In genomic region chr12:120980800-120981368, GRCh38 we compare ENCODE assay signal across 24 cellular contexts. TPM values are rescaled to one million over a fixed set of nuclear protein-coding genes. Genes with fewer than 3 reads are reported as not detected.
A peak's percentile ranks its signal among the peaks of the same experiment; 100 is the strongest.
DNase-seq lines count a peak whose midpoint lies in the region; ATAC-seq, FAIRE-seq and TF ChIP-seq lines count a peak whose summit lies in the region.
"Had no signal": no experiment of that assay in that cellular context is flagged by ENCODE, and none has a peak within 500 bp of the region (broad histone marks: within the 10 kb centered on the region; RNA-seq: fewer than 3 reads in every experiment).

No MANE protein-coding gene starts in this region.

- H3K79me1 ChIP-seq in H1 (ENCODE audit: low read depth, low read length) = no peaks in the 10 kb centered on the region

- no peak overlapping the region; the same call in 1 of the 2 replicates for H3K18ac ChIP-seq in H1 (ENCODE audit: extremely low read depth, low read length)

- H3K36me3 ChIP-seq in GM23338 (ENCODE audit: insufficient read depth) (no peaks in the 10 kb centered on the region), H1 (ENCODE audit: control insufficient read depth in 2 of 4, insufficient read depth in 4 of 4, low read length in 3 of 4) (no peaks in the 10 kb centered on the region), right lobe of liver (no peaks in the 10 kb centered on the region), small intestine (ENCODE audit: control insufficient read depth in 2 of 2, insufficient read depth in 2 of 2, low read length in 2 of 2) (no peaks in the 10 kb centered on the region), H7 (replicated peaks; ENCODE audit: control insufficient read depth, insufficient read depth, low read length) (no peaks in the 10 kb centered on the region)
- H3K36me3 ChIP-seq: sigmoid colon had no signal

- no peaks in the 10 kb centered on the region; the same call in 2 of the 3 replicates for H3K36me3 Mint-ChIP-seq in GM23338 (ENCODE audit: low read depth)
- H3K36me3 Mint-ChIP-seq: activated naive CD8-positive, alpha-beta T cell; naive thymus-derived CD8-positive, alpha-beta T cell had no signal

- H3K9me3 Mint-ChIP-seq in GM23338 = no peaks in the 10 kb centered on the region; the same call in 2 of the 3 replicates
- H3K9me3 Mint-ChIP-seq: activated CD4-positive, alpha-beta T cell treated with anti-CD3 and anti-CD28 coated beads, Interleukin-2, amount 10 ng/mL, durations not matched to agents 7 days and 5 days; naive thymus-derived CD8-positive, alpha-beta T cell; T-helper 1 cell treated with Interleukin-12 subunit alpha and Interleukin-12 subunit beta and Interleukin-4 antibody, amounts not matched to agents 30 μg/mL and 1 μg/mL, for 36 hours had no signal

- H4K5ac ChIP-seq in H1 (ENCODE audit: insufficient read length, low read depth, low read length) = no peak overlapping the region

- no peak overlapping the region for H3K14ac ChIP-seq in H1 (ENCODE audit: insufficient read length)

- H4K8ac ChIP-seq in H1 (ENCODE audit: extremely low read depth, insufficient read depth, low read length) = no peak overlapping the region

- H3K56ac ChIP-seq in H1 (replicated peaks; ENCODE audit: insufficient read length, low read depth, low read length) = no peak overlapping the region

- H3K4me1 ChIP-seq in GM23338 (ENCODE audit: insufficient read depth) (peaks cover 9% of the 10 kb centered on the region; the same call in 1 of the 2 replicates), H1 (replicated peaks in 1 of 4; ENCODE audit: control insufficient read depth in 3 of 4, insufficient read depth in 4 of 4, low read length in 3 of 4) (peaks cover 0 to 11% (median 1%) of the 10 kb centered on the region in 4 experiments; a peak in 4 of 7 replicates), right lobe of liver (peaks cover 0 to 52% (median 25%) of the 10 kb centered on the region in 4 donors), small intestine (ENCODE audit: control insufficient read depth in 2 of 2, insufficient read depth in 1 of 2, low read depth in 1 of 2, low read length in 1 of 2) (peaks cover 0 to 3% of the 10 kb centered on the region in 2 donors)

- H3K79me2 ChIP-seq in GM23338 (replicated peaks; ENCODE audit: insufficient read depth) (no peaks in the 10 kb centered on the region), H1 (ENCODE audit: control insufficient read depth in 1 of 2, insufficient read depth in 2 of 2, low read length in 2 of 2) (no peaks in the 10 kb centered on the region)

- no peak overlapping the region for H3K4ac ChIP-seq in H1 (replicated peaks; ENCODE audit: insufficient read length, low read depth, low read length)

- CTCF ChIA-PET in H1 (lab: Charles Lee; ENCODE audit: partially characterized antibody) = interaction anchor here (0.6 to 2.3 kb wide), 7 partner anchors 10 to 332 kb away, joined by 3 to 26 read pairs (median 4); no protein-coding TSS in a partner anchor

- H3K27me3 ChIP-seq in GM23338 (ENCODE audit: insufficient read depth) = no peaks in the 10 kb centered on the region
- H3K27me3 ChIP-seq in H1 (replicated peaks in 1 of 4; ENCODE audit: control insufficient read depth in 3 of 4, extremely low read depth in 1 of 4, insufficient read depth in 3 of 4, low read length in 3 of 4) = no peaks in the 10 kb centered on the region
- H3K27me3 ChIP-seq in right lobe of liver = no peaks in the 10 kb centered on the region
- H3K27me3 ChIP-seq in small intestine (ENCODE audit: control insufficient read depth in 2 of 2, insufficient read depth in 2 of 2, low read length in 2 of 2) = no peaks in the 10 kb centered on the region
- H3K27me3 ChIP-seq in H7 (ENCODE audit: control insufficient read depth, insufficient read depth, low read length) = no peaks in the 10 kb centered on the region
- H3K27me3 ChIP-seq: sigmoid colon had no signal

- H2BK120ac ChIP-seq in H1 (replicated peaks; ENCODE audit: low read depth, low read length) = no peak overlapping the region

- peak overlapping the region; percentile 57 for H3K4me2 ChIP-seq in GM23338
- H3K4me2 ChIP-seq in H1 (ENCODE audit: insufficient read depth in 1 of 2, low read depth in 2 of 2, low read length in 2 of 2) = 0 out of 4 replicates have a peak overlapping the region, but pooled peaks of 1 of the 2 experiments have one; percentile 28

- no peak overlapping the region for H2AK5ac ChIP-seq in H1 (ENCODE audit: low read depth, low read length)

- DNase-seq in GM23338 (ENCODE audit: low spot score) (peak; percentile 24), H1 (ENCODE audit: low read depth in 1 of 2, low spot score in 2 of 2) (no peak), right lobe of liver (peak in 2 of 3 donors; percentile 66 to 80), small intestine (peak; percentile 77), HCEC 1CT (no peak), NCI-H1694 (lab: John Stamatoyannopoulos, UW) (no peak), H7 (no peak)
- no peak for DNase-seq in activated naive CD4-positive, alpha-beta T cell treated with anti-CD3 and anti-CD28 coated beads, Interleukin-2, amount 50 U/mL, for 16 hours
- DNase-seq: activated CD4-positive, alpha-beta T cell treated with anti-CD3 and anti-CD28 coated beads, Interleukin-2, amount 10 ng/mL, durations not matched to agents 7 days and 5 days; cerebellar nuclear complex; DMS79 treated with DMSO at 0.1 percent for 48 hours; foreskin melanocyte; hippocampal formation; mammary epithelial cell; naive thymus-derived CD8-positive, alpha-beta T cell; NCI-H510A treated with DMSO at 0.1 percent for 48 hours; sigmoid colon had no signal

- TF ChIP-seq POLR2A in H1 (IDR thresholded peaks at IDR 0.05; ENCODE audit: control extremely low read depth in 1 of 2, low read depth in 2 of 2, low read length in 2 of 2) = no peak
- peak; percentile 29 for TF ChIP-seq POLR2A in right lobe of liver (IDR thresholded peaks at IDR 0.05)

- H3F3A ChIP-seq in GM23338 (replicated peaks; ENCODE audit: low read depth) = no peaks in the 10 kb centered on the region

- H3K9me3 ChIP-seq in H1 (ENCODE audit: insufficient read depth in 2 of 2, low read depth in 1 of 2, low read length in 1 of 2) = no peaks in the 10 kb centered on the region
- H3K9me3 ChIP-seq in right lobe of liver = no peaks in the 10 kb centered on the region
- no peaks in the 10 kb centered on the region for H3K9me3 ChIP-seq in small intestine (ENCODE audit: control insufficient read depth, low read depth)
- H3K9me3 ChIP-seq: sigmoid colon had no signal

- TF ChIP-seq EP300 in H1 (IDR thresholded peaks at IDR 0.05; ENCODE audit: borderline replicate concordance in 1 of 2, low read depth in 2 of 2, low read length in 2 of 2) = no peak

- peaks cover 2% of the 10 kb centered on the region; the same call in 1 of the 2 replicates for H3K23me2 ChIP-seq in H1 (ENCODE audit: low read depth, low read length)

- 0 out of 2 replicates have a peak overlapping the region, but pooled peaks have one; percentile 48 for H2BK20ac ChIP-seq in H1 (ENCODE audit: low read length)

- ATAC-seq in GM23338 = peak; percentile 21
- ATAC-seq in right lobe of liver = peak; percentile 12 to 48 (median 26)
- ATAC-seq: naive thymus-derived CD8-positive, alpha-beta T cell had no signal

- no peak overlapping the region for H3K23ac ChIP-seq in H1 (ENCODE audit: insufficient read length)

- no peak overlapping the region; a peak in 1 of 7 replicates for H3K9ac ChIP-seq in H1 (replicated peaks in 1 of 4; ENCODE audit: extremely low read depth in 1 of 4, low read depth in 3 of 4, low read length in 3 of 4)

- FAIRE-seq in H1 (lab: Jason Lieb, UNC) (no peak), small intestine (lab: Jason Lieb, UNC) (no peak)
- FAIRE-seq: GM12891, GM19239 had no signal

- H2BK15ac ChIP-seq in H1 (ENCODE audit: low read length) = no peak overlapping the region

- no peak for TF ChIP-seq CTCF in GM23338 (conservative IDR thresholded peaks at IDR 0.05; ENCODE audit: low read depth in 2 of 2)
- no peak for TF ChIP-seq CTCF in H1 (IDR thresholded peaks at IDR 0.05; ENCODE audit: control extremely low read depth in 1 of 3, insufficient read depth in 1 of 3, low read depth in 1 of 3, low read length in 3 of 3)
- TF ChIP-seq CTCF in right lobe of liver (IDR thresholded peaks at IDR 0.05) = no peak

- intact Hi-C loops in right lobe of liver (cut with DNase I) = no loop called here

- H3K27me3 Mint-ChIP-seq in GM23338 (ENCODE audit: insufficient read depth, low read depth, poor library complexity) = peaks cover 2% of the 10 kb centered on the region
- H3K27me3 Mint-ChIP-seq: activated CD4-positive, alpha-beta T cell treated with anti-CD3 and anti-CD28 coated beads, Interleukin-2, amount 10 ng/mL, durations not matched to agents 7 days and 5 days; activated naive CD8-positive, alpha-beta T cell had no signal

- H3K27ac ChIP-seq in GM23338 (ENCODE audit: low read depth) (no peak overlapping the region), H1 (ENCODE audit: low read depth, low read length) (no peak overlapping the region), right lobe of liver (peak overlapping the region; percentile 56 to 94 (median 90)), small intestine (ENCODE audit: low read depth in 1 of 2, low read length in 1 of 2) (peak overlapping the region; percentile 80 to 82)

- no peak overlapping the region for H2BK5ac ChIP-seq in H1 (ENCODE audit: low read depth, low read length)

- no peak overlapping the region; the same call in 1 of the 2 replicates for H3K27ac Mint-ChIP-seq in GM23338
- H3K27ac Mint-ChIP-seq: activated CD4-positive, alpha-beta T cell treated with anti-CD3 and anti-CD28 coated beads, Interleukin-2, amount 10 ng/mL, durations not matched to agents 7 days and 5 days; activated naive CD8-positive, alpha-beta T cell; naive thymus-derived CD8-positive, alpha-beta T cell; T-helper 1 cell treated with Interleukin-12 subunit alpha and Interleukin-12 subunit beta and Interleukin-4 antibody, amounts not matched to agents 30 μg/mL and 1 μg/mL, for 36 hours had no signal

- POLR2A ChIA-PET in H1 (lab: Charles Lee; ENCODE audit: partially characterized antibody) = interaction anchor here (1.4 to 2.2 kb wide), 3 partner anchors 11 to 22 kb away, joined by 3 to 8 read pairs (median 5); no protein-coding TSS in a partner anchor

- no peak overlapping the region for H2BK12ac ChIP-seq in H1 (ENCODE audit: low read depth, low read length)

- no peak overlapping the region for H3K4me3 Mint-ChIP-seq in GM23338
- H3K4me3 Mint-ChIP-seq: activated CD4-positive, alpha-beta T cell treated with anti-CD3 and anti-CD28 coated beads, Interleukin-2, amount 10 ng/mL, durations not matched to agents 7 days and 5 days; activated naive CD8-positive, alpha-beta T cell; naive thymus-derived CD8-positive, alpha-beta T cell; T-helper 1 cell treated with Interleukin-12 subunit alpha and Interleukin-12 subunit beta and Interleukin-4 antibody, amounts not matched to agents 30 μg/mL and 1 μg/mL, for 36 hours had no signal

- H3K4me3 ChIP-seq in GM23338 = no peak overlapping the region
- no peak overlapping the region for H3K4me3 ChIP-seq in H1 (ENCODE audit: extremely low read depth in 1 of 4, insufficient read depth in 2 of 4, low read depth in 3 of 4, low read length in 4 of 4)
- H3K4me3 ChIP-seq in right lobe of liver = peak overlapping the region; percentile 56 to 82 (median 79)
- peak overlapping the region; percentile 50 to 65 for H3K4me3 ChIP-seq in small intestine (ENCODE audit: low read depth in 1 of 2, low read length in 2 of 2)
- no peak overlapping the region for H3K4me3 ChIP-seq in H7 (ENCODE audit: insufficient read depth, low read depth, low read length)

- H3K9me2 ChIP-seq in GM23338 (ENCODE audit: insufficient read depth) = no peaks in the 10 kb centered on the region

- H4K20me1 ChIP-seq in GM23338 (replicated peaks; ENCODE audit: insufficient read depth) = no peaks in the 10 kb centered on the region
- no peaks in the 10 kb centered on the region for H4K20me1 ChIP-seq in H1 (replicated peaks in 1 of 2; ENCODE audit: control insufficient read depth in 1 of 2, insufficient read depth in 2 of 2, low read length in 2 of 2)

- WGBS in H1 (ENCODE audit: extremely low coverage in 1 of 2, insufficient coverage in 1 of 2, insufficient read length in 1 of 2, insufficient replicate concordance in 2 of 2, low coverage in 1 of 2, low lambda C conversion rate in 2 of 2, missing lambda C conversion rate in 1 of 2), 2 experiments = 73% methylated on average over 13 of the region's 13 CpGs; no CpG with 5 or more reads in 1 of the 2 experiments
- WGBS in right lobe of liver (ENCODE audit: insufficient coverage, low coverage, low lambda C conversion rate, missing lambda C conversion rate) = 23% methylated on average over 11 of the region's 13 CpGs
- WGBS in small intestine, 3 donors = 7 to 57% (median 30%) methylated on average over 13 of the region's 13 CpGs

- H3K4me1 Mint-ChIP-seq in GM23338 = peaks cover 19% of the 10 kb centered on the region
- H3K4me1 Mint-ChIP-seq: activated CD4-positive, alpha-beta T cell treated with anti-CD3 and anti-CD28 coated beads, Interleukin-2, amount 10 ng/mL, durations not matched to agents 7 days and 5 days had no signal

- peak overlapping the region; percentile 88 for H2AFZ ChIP-seq in GM23338
- H2AFZ ChIP-seq in H1 (ENCODE audit: low read length) = no peak overlapping the region

- no peak overlapping the region for H4K91ac ChIP-seq in H1 (replicated peaks; ENCODE audit: insufficient read length, low read length)

- no peak for TF ChIP-seq RAD21 in H1 (IDR thresholded peaks at IDR 0.05 in 1 of 2, conservative IDR thresholded peaks at IDR 0.05 in 1 of 2; ENCODE audit: low read depth in 2 of 2, low read length in 2 of 2)

RNA-seq across cellular contexts. Expression of gene HNF1A, which starts 2.5 kb away (rescaled TPM):
- total RNA-seq in GM23338 (2014; rRNA removed; shearing (Covaris generic)) = not detected in 2 replicates
- polyA plus RNA-seq in GM23338 (2016; fragmentation: Nextera tagmentation; extraction: Ambion mirVana) (0.10 and 0.11 TPM in 2 replicates), H1 (2011; rRNA removed) (0.02 TPM in 1 of 2 replicates, not detected in the other), small intestine (10 to 100 TPM; 23.0 to 42.3 (median 32.2) TPM)
- total RNA-seq in H1 (2021; fragmentation: NEBNext Ultra II Directional; extraction: Animal tissue kit (Norgen Biotek cat#: 25700)) = not detected in 2 replicates
- 0.08 TPM for polyA plus RNA-seq in H1 (2011; cell fraction: cytosol; rRNA removed)
- not detected for polyA plus RNA-seq in H1 (2011; cell fraction: nucleus; rRNA removed)
- 0.50 TPM in 1 of 4 replicates, not detected in the others for polyA plus RNA-seq in H1 (2012, experiment 1 of 2)
- polyA plus RNA-seq in H1 (2012, experiment 2 of 2) = not detected
- polyA plus RNA-seq in H1 (2013, experiment 1 of 2) = 0.02 TPM
- polyA plus RNA-seq in H1 (2013, experiment 2 of 2) = not detected
- not detected in 2 replicates for polyA minus RNA-seq in H1 (2011; rRNA and poly(A)+ RNA removed)
- polyA minus RNA-seq in H1 (2011; cell fraction: cytosol; rRNA and poly(A)+ RNA removed) = not detected
- not detected for polyA minus RNA-seq in H1 (2011; cell fraction: nucleus; rRNA and poly(A)+ RNA removed)
- 10 to 100 TPM in 5 of 6 experiments, 1 to 10 TPM in 1; 9.8 to 20.5 (median 19.0) TPM for total RNA-seq in right lobe of liver
- not detected in 2 replicates for total RNA-seq in H7 (2014; rRNA removed; shearing (Covaris generic))
- total RNA-seq: activated CD4-positive, alpha-beta T cell treated with anti-CD3 and anti-CD28 coated beads, Interleukin-2, amount 10 ng/mL, durations not matched to agents 7 days and 5 days; mammary epithelial cell; MCF 10A; naive thymus-derived CD8-positive, alpha-beta T cell; osteocyte; RPMI7951 had no signal
- polyA plus RNA-seq: mammary epithelial cell; naive thymus-derived CD8-positive, alpha-beta T cell had no signal

RNA-seq across cellular contexts. Expression of gene C12orf43, which starts 35.4 kb away (rescaled TPM):
- total RNA-seq in GM23338 (2014; rRNA removed; shearing (Covaris generic)) = 9.8 and 15.2 TPM in 2 replicates
- polyA plus RNA-seq in GM23338 (2016; fragmentation: Nextera tagmentation; extraction: Ambion mirVana) (19.6 and 20.7 TPM in 2 replicates), H1 (2011; rRNA removed) (9.2 and 12.3 TPM in 2 replicates), small intestine (10 to 100 TPM in 1 of 3 donors, 1 to 10 TPM in 2; 4.5 to 11.4 (median 5.1) TPM)
- 22.3 and 23.7 TPM in 2 replicates for total RNA-seq in H1 (2021; fragmentation: NEBNext Ultra II Directional; extraction: Animal tissue kit (Norgen Biotek cat#: 25700))
- 18.5 TPM for polyA plus RNA-seq in H1 (2011; cell fraction: cytosol; rRNA removed)
- polyA plus RNA-seq in H1 (2011; cell fraction: nucleus; rRNA removed) = 18.9 TPM
- 14.1 to 23.5 TPM (median 18.3 TPM) in 4 replicates for polyA plus RNA-seq in H1 (2012, experiment 1 of 2)
- 11.5 TPM for polyA plus RNA-seq in H1 (2012, experiment 2 of 2)
- 17.1 TPM for polyA plus RNA-seq in H1 (2013, experiment 1 of 2)
- 16.8 TPM for polyA plus RNA-seq in H1 (2013, experiment 2 of 2)
- 7.4 and 9.7 TPM in 2 replicates for polyA minus RNA-seq in H1 (2011; rRNA and poly(A)+ RNA removed)
- polyA minus RNA-seq in H1 (2011; cell fraction: cytosol; rRNA and poly(A)+ RNA removed) = 11.4 TPM
- polyA minus RNA-seq in H1 (2011; cell fraction: nucleus; rRNA and poly(A)+ RNA removed) = 11.0 TPM
- 10 to 100 TPM in 2 of 6 experiments, 1 to 10 TPM in 4; 6.7 to 12.2 (median 8.8) TPM for total RNA-seq in right lobe of liver
- 11.8 and 15.0 TPM in 2 replicates for total RNA-seq in H7 (2014; rRNA removed; shearing (Covaris generic))

RNA-seq across cellular contexts. Expression of gene OASL, which starts 58.2 kb away (rescaled TPM):
- total RNA-seq in GM23338 (2014; rRNA removed; shearing (Covaris generic)) = not detected in 2 replicates
- polyA plus RNA-seq in GM23338 (2016; fragmentation: Nextera tagmentation; extraction: Ambion mirVana) (not detected in 2 replicates), H1 (2011; rRNA removed) (not detected in 2 replicates), small intestine (1 to 10 TPM; 1.7 to 3.0 (median 2.2) TPM)
- not detected in 2 replicates for total RNA-seq in H1 (2021; fragmentation: NEBNext Ultra II Directional; extraction: Animal tissue kit (Norgen Biotek cat#: 25700))
- not detected for polyA plus RNA-seq in H1 (2011; cell fraction: cytosol; rRNA removed)
- polyA plus RNA-seq in H1 (2011; cell fraction: nucleus; rRNA removed) = not detected
- not detected in 4 replicates for polyA plus RNA-seq in H1 (2012, experiment 1 of 2)
- polyA plus RNA-seq in H1 (2012, experiment 2 of 2) = not detected
- polyA plus RNA-seq in H1 (2013, experiment 1 of 2) = not detected
- polyA plus RNA-seq in H1 (2013, experiment 2 of 2) = not detected
- polyA minus RNA-seq in H1 (2011; rRNA and poly(A)+ RNA removed) = not detected in 2 replicates
- not detected for polyA minus RNA-seq in H1 (2011; cell fraction: cytosol; rRNA and poly(A)+ RNA removed)
- not detected for polyA minus RNA-seq in H1 (2011; cell fraction: nucleus; rRNA and poly(A)+ RNA removed)
- total RNA-seq in right lobe of liver = 10 to 100 TPM in 2 of 6 experiments, 1 to 10 TPM in 4; 1.6 to 19.2 (median 4.1) TPM
- not detected in 2 replicates for total RNA-seq in H7 (2014; rRNA removed; shearing (Covaris generic))

Comparison
In these comparisons a context has a peak if more than half of its experiments do, and no peak if none do; other contexts are left out.
1. DNase-seq: peak in GM23338 (single experiment), right lobe of liver (2 of 3) and small intestine (single experiment); none in H1 (0 of 2), HCEC 1CT (single experiment), NCI-H1694 (single experiment), activated naive CD4-positive, alpha-beta T cell treated with anti-CD3 and anti-CD28 coated beads, Interleukin-2, amount 50 U/mL, for 16 hours (single experiment) and H7 (single experiment).
2. H3K27ac ChIP-seq: peak in right lobe of liver (3 of 3) and small intestine (2 of 2); none in GM23338 (single experiment) and H1 (single experiment).
3. H3K4me3 ChIP-seq: peak in right lobe of liver (3 of 3) and small intestine (2 of 2); none in GM23338 (single experiment), H1 (0 of 4) and H7 (single experiment).
4. RNA of gene HNF1A, which starts 2.5 kb away (total RNA-seq): 9.8 to 20.5 TPM in right lobe of liver; not detected in GM23338, not detected in H1 and not detected in H7; every median in the first group is over 10 times any median in the second.